Comparison of ENCODE assay signal across 24 cellular contexts in the genomic region with DNA sequence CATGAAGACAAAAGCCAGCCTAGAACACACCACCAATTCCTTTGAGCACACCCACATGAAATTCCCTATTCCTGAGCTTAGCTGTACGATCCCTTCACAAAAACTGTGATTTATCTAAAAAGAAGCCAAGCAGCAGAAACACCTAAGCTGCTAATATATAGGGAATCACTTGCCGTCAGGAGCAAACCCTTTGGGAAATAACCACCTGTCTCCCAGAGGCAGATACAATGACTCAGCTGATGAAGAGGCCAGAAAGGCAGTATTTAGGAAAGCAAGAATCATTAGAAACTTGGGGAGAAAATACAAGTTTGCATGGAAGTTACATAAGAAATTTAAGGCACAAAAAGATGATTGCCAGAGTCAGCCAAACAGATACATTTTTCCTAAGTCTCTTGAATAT.
DNase-seq lines count a peak whose midpoint lies in the region; ATAC-seq, FAIRE-seq and TF ChIP-seq lines count a peak whose summit lies in the region.
"Had no signal": no experiment of that assay in that cellular context is flagged by ENCODE, and none has a peak within 500 bp of the region (broad histone marks: within the 10 kb centered on the region; RNA-seq: fewer than 3 reads in every experiment).

No MANE protein-coding gene starts in this region.

- peaks cover 0 to 14% (median 0%) of the 10 kb centered on the region in 9 donors for H3K4me1 ChIP-seq in heart right ventricle
- H3K4me1 ChIP-seq: Peyer's patch had no signal

- H3K4me1 Mint-ChIP-seq in glutamatergic neuron (ENCODE audit: low read depth, unreplicated experiment) (peaks cover 12% of the 10 kb centered on the region), type B pancreatic cell (ENCODE audit: unreplicated experiment) (peaks cover 7% of the 10 kb centered on the region)
- H3K4me1 Mint-ChIP-seq: CD8-positive, alpha-beta memory T cell had no signal

- H3K36me3 ChIP-seq in heart right ventricle, result no peaks in the 10 kb centered on the region
- H3K36me3 ChIP-seq: Peyer's patch had no signal

- H3K4me3 Mint-ChIP-seq in glutamatergic neuron (ENCODE audit: unreplicated experiment), result no peak overlapping the region
- no peak overlapping the region for H3K4me3 Mint-ChIP-seq in type B pancreatic cell
- H3K4me3 Mint-ChIP-seq: B cell; CD14-positive monocyte; CD8-positive, alpha-beta memory T cell had no signal

- intact Hi-C loops in heart right ventricle (cut with DNase I), result no loop called here

- H3K4me3 ChIP-seq in heart right ventricle, result no peak overlapping the region
- H3K4me3 ChIP-seq: GM23248, Peyer's patch, SK-N-MC had no signal

- no peak overlapping the region for H3K27ac ChIP-seq in heart right ventricle
- H3K27ac ChIP-seq: GM23248, Peyer's patch, SK-N-MC had no signal

- no peak for TF ChIP-seq CTCF in glutamatergic neuron (IDR thresholded peaks at IDR 0.05; ENCODE audit: partially characterized antibody, unreplicated experiment)
- TF ChIP-seq CTCF in type B pancreatic cell (conservative IDR thresholded peaks at IDR 0.05), result no peak
- no peak for TF ChIP-seq CTCF in heart right ventricle (IDR thresholded peaks at IDR 0.05)

- no peaks in the 10 kb centered on the region for H3K9me3 ChIP-seq in heart right ventricle
- H3K9me3 ChIP-seq: Peyer's patch had no signal

- H3K27me3 ChIP-seq in heart right ventricle, result no peaks in the 10 kb centered on the region
- H3K27me3 ChIP-seq: Peyer's patch had no signal

- no peak for TF ChIP-seq POLR2A in H54 (IDR thresholded peaks at IDR 0.05; ENCODE audit: low read depth, low read length)

- no peak for DNase-seq in H54 (ENCODE audit: insufficient read length, low spot score)
- peak; percentile 21 for DNase-seq in NCI-H2171 (lab: John Stamatoyannopoulos, UW)
- DNase-seq in glutamatergic neuron, result no peak
- DNase-seq in type B pancreatic cell (ENCODE audit: extremely low spot score, unreplicated experiment), result no peak
- DNase-seq in NCI-H1417 treated with DMSO at 0.1 percent for 48 hours (lab: John Stamatoyannopoulos, UW), result no peak
- DNase-seq in heart right ventricle, result no peak
- no peak for DNase-seq in MV-4-11 (lab: John Stamatoyannopoulos, UW)
- DNase-seq: CD8-positive, alpha-beta memory T cell; DMS153; DND-41; GM23248; HCEC 1CT; KG1; MM.1S; NCI-H1048; NCI-H187 treated with DMSO at 0.1 percent for 48 hours; NCI-H524 treated with DMSO at 0.1 percent for 48 hours; Peyer's patch; SHP77 treated with DMSO at 0.1 percent for 48 hours had no signal

- H3K27ac Mint-ChIP-seq in glutamatergic neuron (ENCODE audit: unreplicated experiment) (peak overlapping the region; percentile 71), type B pancreatic cell (peak overlapping the region; percentile 12)
- H3K27ac Mint-ChIP-seq: B cell; CD14-positive monocyte; CD8-positive, alpha-beta memory T cell had no signal

- no peaks in the 10 kb centered on the region for H3K27me3 Mint-ChIP-seq in glutamatergic neuron (ENCODE audit: unreplicated experiment)
- no peaks in the 10 kb centered on the region for H3K27me3 Mint-ChIP-seq in type B pancreatic cell
- H3K27me3 Mint-ChIP-seq: B cell had no signal

- no peaks in the 10 kb centered on the region for H3K9me3 Mint-ChIP-seq in glutamatergic neuron (ENCODE audit: unreplicated experiment)
- H3K9me3 Mint-ChIP-seq in type B pancreatic cell, result no peaks in the 10 kb centered on the region
- H3K9me3 Mint-ChIP-seq: CD14-positive monocyte; CD8-positive, alpha-beta memory T cell had no signal

- H3K36me3 Mint-ChIP-seq in glutamatergic neuron (ENCODE audit: unreplicated experiment) (peaks cover 5% of the 10 kb centered on the region), type B pancreatic cell (no peaks in the 10 kb centered on the region)
- H3K36me3 Mint-ChIP-seq: CD14-positive monocyte had no signal

- no peak for ATAC-seq in heart right ventricle

- 85 to 86% methylated on average over 2 of the region's 2 CpGs for WGBS in heart right ventricle, 2 donors

- FAIRE-seq in H54 (lab: Jason Lieb, UNC), result peak; percentile 45
- FAIRE-seq: GM12892, HTR-8/SVneo had no signal
